ENCODE assay signal across 19 cellular contexts in the genomic region with DNA sequence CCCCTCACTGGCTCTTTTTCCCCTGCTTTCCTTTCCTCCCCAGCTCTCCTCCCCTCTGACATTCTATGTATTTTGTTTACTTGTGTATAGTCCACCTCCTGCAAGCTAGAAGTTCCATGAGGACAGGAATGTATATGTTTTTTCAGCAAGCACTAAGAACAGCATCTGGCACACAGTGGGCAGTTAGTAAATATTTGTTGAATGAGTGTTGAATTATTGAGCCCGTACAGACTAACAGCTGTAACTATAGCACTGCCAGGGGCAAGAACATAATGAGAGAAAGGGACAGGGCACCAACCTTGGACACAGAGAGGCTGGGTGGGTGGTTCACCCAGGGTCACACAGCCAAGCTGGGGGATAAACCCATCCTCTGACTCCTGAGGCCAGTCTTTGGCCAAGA.
DNase-seq lines count a peak whose midpoint lies in the region; ATAC-seq and TF ChIP-seq lines count a peak whose summit lies in the region.
"Had no signal": no experiment of that assay in that cellular context is flagged by ENCODE, and none has a peak within 500 bp of the region (broad histone marks: within the 10 kb centered on the region; RNA-seq: fewer than 3 reads in every experiment).

No MANE protein-coding gene starts in this region.

- 37 to 44% methylated on average over 1 of the region's 1 CpG for WGBS in lower leg skin, 2 donors

- TF ChIP-seq POLR2A in lower leg skin (IDR thresholded peaks at IDR 0.05), result no peak

- H3K4me3 ChIP-seq in lower leg skin (ENCODE audit: low read depth, poor library complexity, severe bottlenecking), result no peak overlapping the region

- intact Hi-C loops in lower leg skin (cut with DNase I; ENCODE audit: low total_unique reads), result loop anchor here (10.0 kb wide), 1 partner anchor 236 kb away; no protein-coding TSS in a partner anchor

- ATAC-seq in GM21526 (IDR thresholded peaks at IDR 0.05; ENCODE audit: low FRiP score, unreplicated experiment), result no peak

- no peak for TF ChIP-seq CTCF in lower leg skin (IDR thresholded peaks at IDR 0.05)

- DNase-seq in ELR (ENCODE audit: low read depth), result peak; percentile 17
- DNase-seq in RPMI7951 (ENCODE audit: low read depth), result peak; percentile 31
- DNase-seq in fibroblast of peridontal ligament (ENCODE audit: extremely low read depth), result peak; percentile 15
- no peak for DNase-seq in CD1c-positive myeloid dendritic cell (ENCODE audit: extremely low spot score)
- no peak for DNase-seq in lower leg skin (ENCODE audit: low spot score in 2 of 2)
- DNase-seq in NCI-H1417 (lab: John Stamatoyannopoulos, UW), result no peak
- DNase-seq: Caco-2; CD4-positive, alpha-beta memory T cell; DMS 273 treated with DMSO at 0.1 percent for 48 hours; DMS79 treated with DMSO at 0.1 percent for 48 hours; Karpas-422; NCI-H1436; NCI-H187 treated with DMSO at 0.1 percent for 48 hours; NCI-H2107; NCI-H446 treated with DMSO at 0.1 percent for 48 hours; NCI-H526 treated with DMSO at 0.1 percent for 48 hours; OCI-M1; Right ventricle myocardium superior had no signal

Comparison
In these comparisons a context has a peak if more than half of its experiments do, and no peak if none do; other contexts are left out.
1. DNase-seq: peak in ELR (single experiment), RPMI7951 (single experiment) and fibroblast of peridontal ligament (single experiment); none in CD1c-positive myeloid dendritic cell (single experiment), lower leg skin (0 of 2) and NCI-H1417 (0 of 3).